In genomic region chr11:93526691-93527583, GRCh38 we compare ENCODE assay signal across 12 cellular contexts. TPM values are rescaled to one million over a fixed set of nuclear protein-coding genes. Genes with fewer than 3 reads are reported as not detected.
DNase-seq lines count a peak whose midpoint lies in the region; ATAC-seq and TF ChIP-seq lines count a peak whose summit lies in the region.
"Had no signal": no experiment of that assay in that cellular context is flagged by ENCODE, and none has a peak within 500 bp of the region (broad histone marks: within the 10 kb centered on the region; RNA-seq: fewer than 3 reads in every experiment).

No MANE protein-coding gene starts in this region.

- H3K4me1 Mint-ChIP-seq in natural killer cell treated with Interleukin-12 subunit alpha and Interleukin-12 subunit beta and Interleukin-15 and Interleukin-18, amount 100 ng/mL, for 72 hours (ENCODE audit: low read depth in 2 of 2): peaks cover 62 to 69% of the 10 kb centered on the region in 2 donors

- no peaks in the 10 kb centered on the region for H3K27me3 Mint-ChIP-seq in natural killer cell treated with Interleukin-12 subunit alpha and Interleukin-12 subunit beta and Interleukin-15 and Interleukin-18, amount 100 ng/mL, for 72 hours
- H3K27me3 Mint-ChIP-seq: stimulated activated naive CD8-positive, alpha-beta T cell treated with anti-CD3 and anti-CD28 coated beads, Interleukin-15, amount 100 ng/mL, for 72 hours had no signal

- ATAC-seq in GM21390 (IDR thresholded peaks at IDR 0.05; ENCODE audit: unreplicated experiment): peak; percentile 11
- ATAC-seq in natural killer cell treated with Interleukin-12 subunit alpha and Interleukin-12 subunit beta and Interleukin-15 and Interleukin-18, amount 100 ng/mL, for 72 hours: no peak
- ATAC-seq: stimulated activated naive CD8-positive, alpha-beta T cell treated with anti-CD3 and anti-CD28 coated beads, Interleukin-15, amount 100 ng/mL, for 72 hours had no signal

- H3K4me3 ChIP-seq in GM12875 (ENCODE audit: low read depth, low read length): peak overlapping the region; percentile 26
- no peak overlapping the region for H3K4me3 ChIP-seq in Jurkat, Clone E6-1 (ENCODE audit: low read length)
- H3K4me3 ChIP-seq: skin epidermis had no signal

- DNase-seq in Jurkat, Clone E6-1 (ENCODE audit: low read depth, low spot score): peak; percentile 78
- no peak for DNase-seq in natural killer cell treated with Interleukin-12 subunit alpha and Interleukin-12 subunit beta and Interleukin-15 and Interleukin-18, amount 100 ng/mL, for 72 hours (ENCODE audit: low spot score)
- DNase-seq in EL (no peak), putamen (ENCODE audit: low spot score) (no peak), NCI-H82 (lab: John Stamatoyannopoulos, UW) (no peak), hypothalamus (lab: John Stamatoyannopoulos, UW) (no peak)
- DNase-seq: activated CD8-positive, alpha-beta memory T cell treated with anti-CD3 and anti-CD28 coated beads for 24 hours; mammary epithelial cell; stimulated activated naive CD8-positive, alpha-beta T cell treated with anti-CD3 and anti-CD28 coated beads, Interleukin-15, amount 100 ng/mL, for 72 hours had no signal

- no peaks in the 10 kb centered on the region for H3K36me3 Mint-ChIP-seq in natural killer cell treated with Interleukin-12 subunit alpha and Interleukin-12 subunit beta and Interleukin-15 and Interleukin-18, amount 100 ng/mL, for 72 hours

- peak overlapping the region; percentile 23 for H3K4me3 Mint-ChIP-seq in natural killer cell treated with Interleukin-12 subunit alpha and Interleukin-12 subunit beta and Interleukin-15 and Interleukin-18, amount 100 ng/mL, for 72 hours
- H3K4me3 Mint-ChIP-seq: stimulated activated naive CD8-positive, alpha-beta T cell treated with anti-CD3 and anti-CD28 coated beads, Interleukin-15, amount 100 ng/mL, for 72 hours had no signal

- no peak for TF ChIP-seq CTCF in GM12875 (IDR thresholded peaks at IDR 0.05; ENCODE audit: borderline replicate concordance, insufficient read depth, low read depth, low read length)

- H3K9me3 Mint-ChIP-seq in natural killer cell treated with Interleukin-12 subunit alpha and Interleukin-12 subunit beta and Interleukin-15 and Interleukin-18, amount 100 ng/mL, for 72 hours: no peaks in the 10 kb centered on the region
- H3K9me3 Mint-ChIP-seq: stimulated activated naive CD8-positive, alpha-beta T cell treated with anti-CD3 and anti-CD28 coated beads, Interleukin-15, amount 100 ng/mL, for 72 hours had no signal

- H3K27ac Mint-ChIP-seq in natural killer cell treated with Interleukin-12 subunit alpha and Interleukin-12 subunit beta and Interleukin-15 and Interleukin-18, amount 100 ng/mL, for 72 hours: peak overlapping the region in 1 of 2 donors; percentile 7
- H3K27ac Mint-ChIP-seq: stimulated activated naive CD8-positive, alpha-beta T cell treated with anti-CD3 and anti-CD28 coated beads, Interleukin-15, amount 100 ng/mL, for 72 hours had no signal

RNA-seq across cellular contexts. Expression of gene SMCO4, which starts 16.3 kb away (rescaled TPM):
- polyA plus RNA-seq in Jurkat, Clone E6-1 (2012; ENCODE audit: insufficient read depth, insufficient read length): 51.6 TPM
- total RNA-seq in natural killer cell treated with Interleukin-12 subunit alpha and Interleukin-12 subunit beta and Interleukin-15 and Interleukin-18, amount 100 ng/mL, for 72 hours: 10 to 100 TPM; 12.7 to 17.9 TPM
